In genomic region chrX:68487254-68487653, GRCh38 we compare ENCODE assay signal across 1 cellular context.
TF ChIP-seq lines count a peak whose summit lies in the region.

No MANE protein-coding gene starts in this region.

TF ChIP-seq in IMR-90, 13 proteins besides CTCF, POLR2A, EP300 and RAD21 (continued from another document):
- TF ChIP-seq SMC3 (IDR thresholded peaks at IDR 0.05; ENCODE audit: low read depth, low read length) (no peak), MAFK (IDR thresholded peaks at IDR 0.05; ENCODE audit: low read depth, low read length) (peak; percentile 68), MXI1 (IDR thresholded peaks at IDR 0.05; ENCODE audit: borderline replicate concordance, low read depth, low read length) (no peak), RFX5 (IDR thresholded peaks at IDR 0.05; ENCODE audit: low read depth, low read length) (no peak), RCOR1 (IDR thresholded peaks at IDR 0.05; ENCODE audit: insufficient replicate concordance, low read length) (no peak)
- TF ChIP-seq, protein P1, sequence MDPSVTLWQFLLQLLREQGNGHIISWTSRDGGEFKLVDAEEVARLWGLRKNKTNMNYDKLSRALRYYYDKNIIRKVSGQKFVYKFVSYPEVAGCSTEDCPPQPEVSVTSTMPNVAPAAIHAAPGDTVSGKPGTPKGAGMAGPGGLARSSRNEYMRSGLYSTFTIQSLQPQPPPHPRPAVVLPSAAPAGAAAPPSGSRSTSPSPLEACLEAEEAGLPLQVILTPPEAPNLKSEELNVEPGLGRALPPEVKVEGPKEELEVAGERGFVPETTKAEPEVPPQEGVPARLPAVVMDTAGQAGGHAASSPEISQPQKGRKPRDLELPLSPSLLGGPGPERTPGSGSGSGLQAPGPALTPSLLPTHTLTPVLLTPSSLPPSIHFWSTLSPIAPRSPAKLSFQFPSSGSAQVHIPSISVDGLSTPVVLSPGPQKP (IDR thresholded peaks at IDR 0.05; ENCODE audit: borderline replicate concordance, low read depth, low read length): no peak
